Comparison of ENCODE assay signal across 31 cellular contexts in genomic region chr7:69431626-69432025, GRCh38.
"Had no signal": no experiment of that assay in that cellular context is flagged by ENCODE, and none has a peak within 500 bp of the region (broad histone marks: within the 10 kb centered on the region; RNA-seq: fewer than 3 reads in every experiment).

No MANE protein-coding gene starts in this region.

- FAIRE-seq: endometrium, endothelial cell of umbilical vein had no signal

- H3K4me3 ChIP-seq: ascending aorta, breast epithelium, cardiac muscle cell, colonic mucosa, esophagus squamous epithelium, heart left ventricle had no signal

- H3K27me3 ChIP-seq: breast epithelium, cardiac muscle cell, colonic mucosa, heart left ventricle had no signal

- H3K9me3 ChIP-seq: ascending aorta, breast epithelium, colonic mucosa, esophagus squamous epithelium, heart left ventricle had no signal

- H3K36me3 ChIP-seq: ascending aorta, breast epithelium, cardiac muscle cell, colonic mucosa, esophagus squamous epithelium, heart left ventricle had no signal

- H3K27ac ChIP-seq: ascending aorta, breast epithelium, cardiac muscle cell, colonic mucosa, epithelial cell of prostate, heart left ventricle had no signal

- H3K4me1 ChIP-seq: breast epithelium, colonic mucosa had no signal

- DNase-seq: activated CD4-positive, alpha-beta memory T cell treated with anti-CD3 and anti-CD28 coated beads, Interleukin-2, amount 10 ng/mL, durations not matched to agents 7 days and 5 days; activated CD4-positive, alpha-beta T cell treated with anti-CD3 and anti-CD28 coated beads for 1 hour; activated CD4-positive, alpha-beta T cell treated with anti-CD3 and anti-CD28 coated beads for 4 hours; activated CD4-positive, alpha-beta T cell treated with anti-CD3 and anti-CD28 coated beads, Interleukin-2, amount 10 ng/mL, durations not matched to agents 7 days and 5 days; activated CD4-positive, alpha-beta T cell treated with anti-CD3 and anti-CD28 coated beads, Interleukin-2, amount 50 U/mL, for 4 hours; activated CD8-positive, alpha-beta memory T cell treated with anti-CD3 and anti-CD28 coated beads, Interleukin-2, amount 50 U/mL, for 48 hours; activated gamma-delta T cell; activated naive CD4-positive, alpha-beta T cell; activated naive CD4-positive, alpha-beta T cell treated with anti-CD3 and anti-CD28 coated beads, Interleukin-2, amount 10 ng/mL, durations not matched to agents 7 days and 5 days; activated naive CD8-positive, alpha-beta T cell treated with anti-CD3 and anti-CD28 coated beads, Interleukin-2, amount 10 ng/mL, durations not matched to agents 7 days and 5 days; activated T-cell treated with anti-CD3 and anti-CD28 coated beads for 4 hours; activated T-cell treated with anti-CD3 and anti-CD28 coated beads, Interleukin-2, amount 50 U/mL, for 24 hours; activated T-cell treated with anti-CD3 and anti-CD28 coated beads, Interleukin-2, amount 50 U/mL, for 72 hours; central memory CD4-positive, alpha-beta T cell; cerebellar nuclear complex; colonic mucosa; effector CD8-positive, alpha-beta T cell; esophagus squamous epithelium; foreskin melanocyte; glutamatergic neuron; heart left ventricle; T-helper 17 cell; T1000 had no signal

- ATAC-seq: activated naive CD4-positive, alpha-beta T cell treated with anti-CD3 and anti-CD28 coated beads, Interleukin-2, amount 50 U/mL, for 72 hours; activated T-cell treated with anti-CD3 and anti-CD28 coated beads, Interleukin-2, amount 50 U/mL, for 72 hours; T-helper 17 cell; WTC11 had no signal
